ENCODE assay signal across 22 cellular contexts in genomic region chr1:46363121-46363520, GRCh38. TPM values are rescaled to one million over a fixed set of nuclear protein-coding genes. Genes with fewer than 3 reads are reported as not detected.
DNase-seq lines count a peak whose midpoint lies in the region; ATAC-seq, FAIRE-seq and TF ChIP-seq lines count a peak whose summit lies in the region.
"Had no signal": no experiment of that assay in that cellular context is flagged by ENCODE, and none has a peak within 500 bp of the region (broad histone marks: within the 10 kb centered on the region; RNA-seq: fewer than 3 reads in every experiment).

No MANE protein-coding gene starts in this region.

- H3K4me1 ChIP-seq in Panc1 (ENCODE audit: control insufficient read depth, insufficient read depth, low read length) (no peaks in the 10 kb centered on the region), iPS-20b (ENCODE audit: insufficient read depth, low read length) (peaks cover 14% of the 10 kb centered on the region; the same call in 1 of the 2 replicates)
- H3K4me1 ChIP-seq: HAP-1, Peyer's patch had no signal

- H3K36me3 ChIP-seq in Panc1 (ENCODE audit: control insufficient read depth, insufficient read depth, low read length), result peaks cover 6% of the 10 kb centered on the region; the same call in 1 of the 2 replicates
- H3K36me3 ChIP-seq in iPS-20b (ENCODE audit: insufficient read depth, low read depth, low read length), result peaks cover 39% of the 10 kb centered on the region

- DNase-seq in DMS 273 (lab: John Stamatoyannopoulos, UW; ENCODE audit: unreplicated experiment), result peak; percentile 15
- DNase-seq in DMS 273 treated with DMSO at 0.1 percent for 48 hours (lab: John Stamatoyannopoulos, UW), result no peak
- DNase-seq in Panc1 (ENCODE audit: low read depth, low spot score), result no peak
- no peak for DNase-seq in H54 (ENCODE audit: insufficient read length, low spot score)
- DNase-seq in NCI-H526 treated with DMSO at 0.1 percent for 48 hours (lab: John Stamatoyannopoulos, UW), result no peak
- DNase-seq in stimulated activated naive CD4-positive, alpha-beta T cell treated with Interleukin-2 at 50 U/mL for 16 hours (lab: John Stamatoyannopoulos, UW), result no peak
- no peak for DNase-seq in NCI-H226
- DNase-seq: ACHN; CD4-positive, alpha-beta T cell; COR-L47; GDM1; Karpas-422; MV-4-11; NCI-H1105 treated with DMSO at 0.1 percent for 48 hours; NCI-H2081; NCI-H2171; NCI-H69; Peyer's patch had no signal

- no peak for ATAC-seq in Panc1
- ATAC-seq: SK-N-SH treated with all-trans-retinoic acid at 6 μM for 48 hours had no signal

- intact Hi-C loops in Panc1 (cut with micrococcal nuclease; ENCODE audit: unreplicated experiment), result no loop called here

- H3K4me3 ChIP-seq in Panc1 (ENCODE audit: low read depth in 2 of 2, low read length in 2 of 2) (no peak overlapping the region), iPS-20b (ENCODE audit: low read length) (peak overlapping the region; percentile 17)
- H3K4me3 ChIP-seq: BLaER1, HAP-1, Peyer's patch had no signal

- no peak for TF ChIP-seq POLR2A in H54 (IDR thresholded peaks at IDR 0.05; ENCODE audit: low read depth, low read length)

- CTCF ChIA-PET in Panc1 (lab: Charles Lee), result no interaction called here

- FAIRE-seq in H54 (lab: Jason Lieb, UNC), result no peak

- in situ Hi-C loops in Panc1 (cut with HindIII; ENCODE audit: low pct_unique_long_range_greater_than_20kb, low sequenced_read_pairs), result no loop called here

- H3K9ac ChIP-seq in iPS-20b (ENCODE audit: low read depth, low read length), result peak overlapping the region; percentile 47; the same call in 1 of the 2 replicates
- H3K9ac ChIP-seq: BLaER1 had no signal

- TSS peak; percentile 62 for BruUV-seq in Panc1 (replicated peaks; lab: Mats Ljungman, UMichigan)

- H3K27me3 ChIP-seq in Panc1 (ENCODE audit: control insufficient read depth, insufficient read depth, low read length) (no peaks in the 10 kb centered on the region), iPS-20b (ENCODE audit: insufficient read depth, low read length) (no peaks in the 10 kb centered on the region)
- H3K27me3 ChIP-seq: BLaER1, Peyer's patch had no signal

- H3K9me3 ChIP-seq in Panc1 (ENCODE audit: control insufficient read depth, insufficient read depth, low read depth, low read length), result no peaks in the 10 kb centered on the region
- H3K9me3 ChIP-seq in iPS-20b (ENCODE audit: insufficient read depth, low read depth, low read length), result no peaks in the 10 kb centered on the region
- H3K9me3 ChIP-seq: BLaER1, HAP-1, Peyer's patch had no signal

- POLR2A ChIA-PET in Panc1 (lab: Charles Lee), result no interaction called here

- no peak overlapping the region for H3K27ac ChIP-seq in Panc1 (ENCODE audit: low read length)
- peak overlapping the region; percentile 4 for H3K27ac ChIP-seq in iPS-20b (ENCODE audit: low read length)
- H3K27ac ChIP-seq: BLaER1, Peyer's patch had no signal

- TF ChIP-seq CTCF in Panc1 (IDR thresholded peaks at IDR 0.05), result no peak

RNA-seq across cellular contexts. Expression of gene NSUN4, which starts 22.5 kb away (rescaled TPM):
- total RNA-seq in Panc1 (2021; ENCODE audit: unreplicated experiment), result 23.6 TPM
- 16.2 TPM for polyA plus RNA-seq in Panc1 (2012; ENCODE audit: insufficient read length)

RNA-seq across cellular contexts. Expression of gene FAAH, which starts 31.0 kb away (rescaled TPM):
- total RNA-seq in Panc1 (2021; ENCODE audit: unreplicated experiment), result 25.9 TPM
- 25.5 TPM for polyA plus RNA-seq in Panc1 (2012; ENCODE audit: insufficient read length)

RNA-seq across cellular contexts. Expression of gene UQCRH, which starts 59.6 kb away (rescaled TPM):
- total RNA-seq in Panc1 (2021; ENCODE audit: unreplicated experiment), result 498 TPM
- 467 TPM for polyA plus RNA-seq in Panc1 (2012; ENCODE audit: insufficient read length)

RNA-seq across cellular contexts. Expression of gene LRRC41, which starts 59.7 kb away (rescaled TPM):
- total RNA-seq in Panc1 (2021; ENCODE audit: unreplicated experiment), result 55.3 TPM
- 46.8 TPM for polyA plus RNA-seq in Panc1 (2012; ENCODE audit: insufficient read length)
